ENCODE assay signal across 28 cellular contexts in the genomic region with DNA sequence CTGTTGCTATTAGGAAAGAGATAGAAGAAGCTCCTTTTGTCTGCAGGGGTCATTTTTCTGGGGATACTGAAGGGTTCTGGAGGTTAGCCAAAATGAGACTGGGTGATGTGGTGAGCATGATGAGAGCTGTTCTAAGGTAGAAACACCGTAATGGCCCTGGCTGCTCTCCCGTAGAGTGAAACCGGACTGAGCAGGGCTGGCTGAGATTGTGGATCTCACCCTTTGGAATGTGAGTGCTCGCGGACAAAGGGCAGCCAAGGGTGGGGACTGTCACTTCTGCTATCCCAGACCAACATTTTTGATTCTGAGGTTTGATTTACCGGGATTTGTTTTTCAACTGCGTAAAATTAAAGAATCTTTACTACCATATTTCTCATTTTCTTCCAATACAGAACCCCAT. TPM values are rescaled to one million over a fixed set of nuclear protein-coding genes. Genes with fewer than 3 reads are reported as not detected.
DNase-seq lines count a peak whose midpoint lies in the region; ATAC-seq, FAIRE-seq and TF ChIP-seq lines count a peak whose summit lies in the region.
"Had no signal": no experiment of that assay in that cellular context is flagged by ENCODE, and none has a peak within 500 bp of the region (broad histone marks: within the 10 kb centered on the region; RNA-seq: fewer than 3 reads in every experiment).

No MANE protein-coding gene starts in this region.

- H3K4me1 Mint-ChIP-seq in GM23338, result peaks cover 10% of the 10 kb centered on the region; the same call in 2 of the 3 replicates
- H3K4me1 Mint-ChIP-seq: B cell had no signal

- H3K9me3 Mint-ChIP-seq in GM23338, result no peaks in the 10 kb centered on the region
- H3K9me3 Mint-ChIP-seq: CD4-positive, alpha-beta T cell; CD8-positive, alpha-beta T cell had no signal

- H3K4me3 ChIP-seq in left ventricle myocardium inferior, result no peak overlapping the region
- no peak overlapping the region for H3K4me3 ChIP-seq in GM23338
- no peak overlapping the region for H3K4me3 ChIP-seq in small intestine (ENCODE audit: low read depth in 1 of 2, low read length in 2 of 2)
- H3K4me3 ChIP-seq in A673 (ENCODE audit: low read depth, low read length, poor library complexity, severe bottlenecking), result no peak overlapping the region
- H3K4me3 ChIP-seq: BLaER1 treated with 17β-estradiol and CSF1 and Interleukin-3, amounts not matched to agents 10 nM and 100 nM; GM12878 had no signal

- no peaks in the 10 kb centered on the region for H3K27me3 Mint-ChIP-seq in GM23338 (ENCODE audit: insufficient read depth, low read depth, poor library complexity)
- H3K27me3 Mint-ChIP-seq: CD4-positive, alpha-beta T cell had no signal

- POLR2A ChIA-PET in A673 (lab: Charles Lee; ENCODE audit: low non-redundant PET), result no interaction called here

- CTCF ChIA-PET in A673 (lab: Charles Lee), result no interaction called here

- intact Hi-C loops in cardiac septum (cut with DNase I), result no loop called here
- intact Hi-C loops in left ventricle myocardium inferior (cut with micrococcal nuclease), result no loop called here
- intact Hi-C loops in left colon (cut with DNase I, micrococcal nuclease), result no loop called here
- intact Hi-C loops in A673 (cut with micrococcal nuclease; ENCODE audit: unreplicated experiment), result no loop called here

- H3K79me2 ChIP-seq in GM23338 (replicated peaks; ENCODE audit: insufficient read depth), result no peaks in the 10 kb centered on the region

- TF ChIP-seq CTCF in left ventricle myocardium inferior (IDR thresholded peaks at IDR 0.05; ENCODE audit: borderline replicate concordance) (no peak), GM23338 (conservative IDR thresholded peaks at IDR 0.05; ENCODE audit: low read depth in 2 of 2) (no peak), A673 (conservative IDR thresholded peaks at IDR 0.05; ENCODE audit: low read depth, low read length) (no peak)

- H3K36me3 ChIP-seq in left ventricle myocardium inferior, result no peaks in the 10 kb centered on the region
- no peaks in the 10 kb centered on the region; the same call in 1 of the 2 replicates for H3K36me3 ChIP-seq in GM23338 (ENCODE audit: insufficient read depth)
- H3K36me3 ChIP-seq in small intestine (ENCODE audit: control insufficient read depth in 2 of 2, insufficient read depth in 2 of 2, low read length in 2 of 2), result peaks cover 3 to 10% of the 10 kb centered on the region in 2 donors
- no peaks in the 10 kb centered on the region for H3K36me3 ChIP-seq in A673 (ENCODE audit: insufficient read depth, low read length, poor library complexity, severe bottlenecking)

- no peak overlapping the region for H3K4me2 ChIP-seq in GM23338
- H3K4me2 ChIP-seq: BLaER1 treated with 17β-estradiol and CSF1 and Interleukin-3, amounts not matched to agents 10 nM and 100 nM had no signal

- no peaks in the 10 kb centered on the region for H3K9me2 ChIP-seq in GM23338 (ENCODE audit: insufficient read depth)

- no peaks in the 10 kb centered on the region for H4K20me1 ChIP-seq in GM23338 (replicated peaks; ENCODE audit: insufficient read depth)
- H4K20me1 ChIP-seq: BLaER1 treated with 17β-estradiol and CSF1 and Interleukin-3, amounts not matched to agents 10 nM and 100 nM had no signal

- no peak overlapping the region for H3K4me3 Mint-ChIP-seq in GM23338
- H3K4me3 Mint-ChIP-seq: B cell; CD4-positive, alpha-beta T cell; CD8-positive, alpha-beta T cell had no signal

- H3K9me3 ChIP-seq in left ventricle myocardium inferior (replicated peaks) (no peaks in the 10 kb centered on the region), small intestine (ENCODE audit: control insufficient read depth, low read depth) (no peaks in the 10 kb centered on the region), A673 (ENCODE audit: low read depth, low read length, poor library complexity, severe bottlenecking) (no peaks in the 10 kb centered on the region)
- H3K9me3 ChIP-seq: BLaER1 treated with 17β-estradiol and CSF1 and Interleukin-3, amounts not matched to agents 10 nM and 100 nM; Caco-2 had no signal

- peaks cover 11% of the 10 kb centered on the region for H3K36me3 Mint-ChIP-seq in GM23338 (ENCODE audit: low read depth)
- H3K36me3 Mint-ChIP-seq: CD8-positive, alpha-beta T cell had no signal

- 24 to 75% (median 53%) methylated on average over 7 of the region's 7 CpGs for WGBS in small intestine, 3 donors

- no peak overlapping the region for H3K27ac Mint-ChIP-seq in GM23338
- H3K27ac Mint-ChIP-seq: B cell; CD4-positive, alpha-beta T cell; CD8-positive, alpha-beta T cell had no signal

- H3K27me3 ChIP-seq in left ventricle myocardium inferior (ENCODE audit: low read depth) (no peaks in the 10 kb centered on the region), GM23338 (ENCODE audit: insufficient read depth) (no peaks in the 10 kb centered on the region), small intestine (ENCODE audit: control insufficient read depth in 2 of 2, insufficient read depth in 2 of 2, low read length in 2 of 2) (no peaks in the 10 kb centered on the region), A673 (replicated peaks; ENCODE audit: insufficient read depth, low read depth, low read length, poor library complexity) (no peaks in the 10 kb centered on the region)
- H3K27me3 ChIP-seq: BLaER1 treated with 17β-estradiol and CSF1 and Interleukin-3, amounts not matched to agents 10 nM and 100 nM had no signal

- H2AFZ ChIP-seq in GM23338, result no peak overlapping the region

- H3K4me1 ChIP-seq in left ventricle myocardium inferior (no peaks in the 10 kb centered on the region), GM23338 (ENCODE audit: insufficient read depth) (no peaks in the 10 kb centered on the region; the same call in 1 of the 2 replicates), small intestine (ENCODE audit: control insufficient read depth in 2 of 2, insufficient read depth in 1 of 2, low read depth in 1 of 2, low read length in 1 of 2) (peaks cover 0 to 2% of the 10 kb centered on the region in 2 donors), A673 (ENCODE audit: insufficient read depth, low read length, poor library complexity, severe bottlenecking) (no peaks in the 10 kb centered on the region)
- H3K4me1 ChIP-seq: Caco-2 had no signal

- ATAC-seq in GM23338 (peak; percentile 22; the same call in 1 of the 3 replicates), left colon (peak; percentile 49)
- ATAC-seq: CD8-positive, alpha-beta T cell; GM12878 had no signal

- FAIRE-seq in small intestine (lab: Jason Lieb, UNC), result no peak
- FAIRE-seq: A204.1, GM12878, GM12892, GM18507 had no signal

- no peaks in the 10 kb centered on the region for H3F3A ChIP-seq in GM23338 (replicated peaks; ENCODE audit: low read depth)

- DNase-seq in cardiac septum (ENCODE audit: low spot score) (peak; percentile 57), left ventricle myocardium inferior (no peak), GM23338 (ENCODE audit: low spot score) (no peak), left colon (no peak), small intestine (peak; percentile 85), NCI-H524 treated with DMSO at 0.1 percent for 48 hours (lab: John Stamatoyannopoulos, UW) (no peak), NCI-H2029 (lab: John Stamatoyannopoulos, UW) (no peak), A673 (ENCODE audit: low spot score) (no peak)
- DNase-seq: 8988T; AML-193; Caco-2; Calu3; CD4-positive, alpha-beta T cell; CD8-positive, alpha-beta T cell; DMS 273 treated with DMSO at 0.1 percent for 48 hours; DMS153; DMS53; DMS79; DND-41; EL; GDM1 had no signal

- no TSS peak for BruUV-seq in A673 (replicated peaks; lab: Mats Ljungman, UMichigan)

- H3K27ac ChIP-seq in left ventricle myocardium inferior (replicated peaks), result no peak overlapping the region
- no peak overlapping the region for H3K27ac ChIP-seq in GM23338 (ENCODE audit: low read depth)
- peak overlapping the region in 1 of 2 donors; percentile 36 for H3K27ac ChIP-seq in small intestine (ENCODE audit: low read depth in 1 of 2, low read length in 1 of 2)
- H3K27ac ChIP-seq in A673 (ENCODE audit: low read depth, low read length, poor library complexity, severe bottlenecking), result no peak overlapping the region
- H3K27ac ChIP-seq: BLaER1 treated with 17β-estradiol and CSF1 and Interleukin-3, amounts not matched to agents 10 nM and 100 nM; C4-2B had no signal

TF ChIP-seq in GM23338, 12 proteins besides CTCF, POLR2A, EP300 and RAD21:
- no peak for TF ChIP-seq STAT1 (IDR thresholded peaks at IDR 0.05; ENCODE audit: unreplicated experiment)

RNA-seq across cellular contexts. Expression of gene TNFRSF11A, which starts 36.2 kb away (rescaled TPM):
- total RNA-seq in cardiac septum (1.0 TPM), left ventricle myocardium inferior (1.6 TPM), left colon (10 to 100 TPM; 56.2 to 83.3 TPM), A673 (2021) (0.37 TPM in 2 replicates)
- total RNA-seq in GM23338 (2014; rRNA removed; shearing (Covaris generic)), result 7.3 and 25.4 TPM in 2 replicates
- polyA plus RNA-seq in GM23338 (2016; fragmentation: Nextera tagmentation; extraction: Ambion mirVana) (3.8 and 5.6 TPM in 2 replicates), small intestine (10 to 100 TPM; 15.0 to 23.5 (median 16.5) TPM)

Comparison
In these comparisons a context has a peak if more than half of its experiments do, and no peak if none do; other contexts are left out.
1. DNase-seq: peak in cardiac septum (single experiment) and small intestine (single experiment); none in left ventricle myocardium inferior (single experiment), GM23338 (single experiment), left colon (0 of 2), NCI-H524 treated with DMSO at 0.1 percent for 48 hours (single experiment), NCI-H2029 (single experiment) and A673 (single experiment).